In genomic region chr5:137310051-137310730, GRCh38 we compare ENCODE assay signal across 10 cellular contexts.
DNase-seq lines count a peak whose midpoint lies in the region; FAIRE-seq and TF ChIP-seq lines count a peak whose summit lies in the region.
"Had no signal": no experiment of that assay in that cellular context is flagged by ENCODE, and none has a peak within 500 bp of the region (broad histone marks: within the 10 kb centered on the region; RNA-seq: fewer than 3 reads in every experiment).

No MANE protein-coding gene starts in this region.

- H3K27me3 ChIP-seq in endothelial cell of umbilical vein (ENCODE audit: control insufficient read depth in 2 of 2, insufficient read depth in 2 of 2, low read length in 2 of 2) (no peaks in the 10 kb centered on the region), osteoblast (ENCODE audit: insufficient read depth, low read length) (no peaks in the 10 kb centered on the region), tibial artery (no peaks in the 10 kb centered on the region), transverse colon (peaks cover 6% of the 10 kb centered on the region)

- H3K4me1 ChIP-seq in endothelial cell of umbilical vein (ENCODE audit: control insufficient read depth, extremely low read depth, insufficient read depth, low read length), result peaks cover 19% of the 10 kb centered on the region
- peaks cover 41% of the 10 kb centered on the region for H3K4me1 ChIP-seq in osteoblast (ENCODE audit: insufficient read depth, low read length)
- peaks cover 0 to 26% (median 12%) of the 10 kb centered on the region in 4 donors for H3K4me1 ChIP-seq in tibial artery
- H3K4me1 ChIP-seq in transverse colon, result peaks cover 0 to 8% (median 0%) of the 10 kb centered on the region in 4 donors

- no peaks in the 10 kb centered on the region for H3K9me1 ChIP-seq in endothelial cell of umbilical vein (replicated peaks; ENCODE audit: control insufficient read depth, extremely low read depth, insufficient read depth, low read length)

- H3K36me3 ChIP-seq in endothelial cell of umbilical vein (ENCODE audit: control insufficient read depth in 2 of 2, extremely low read depth in 1 of 2, insufficient read depth in 2 of 2, low read length in 2 of 2) (no peaks in the 10 kb centered on the region), osteoblast (ENCODE audit: insufficient read depth, low read length) (no peaks in the 10 kb centered on the region), tibial artery (no peaks in the 10 kb centered on the region), transverse colon (no peaks in the 10 kb centered on the region)

- H3K27ac ChIP-seq in endothelial cell of umbilical vein (ENCODE audit: insufficient read depth, low read depth, low read length), result peak overlapping the region; percentile 84
- peak overlapping the region; percentile 80 for H3K27ac ChIP-seq in osteoblast (ENCODE audit: low read depth, low read length)
- peak overlapping the region in 1 of 2 donors; percentile 26 for H3K27ac ChIP-seq in tibial artery
- no peak overlapping the region for H3K27ac ChIP-seq in transverse colon

- no peaks in the 10 kb centered on the region for H4K20me1 ChIP-seq in endothelial cell of umbilical vein (replicated peaks; ENCODE audit: control insufficient read depth, extremely low read depth, insufficient read depth, low read length)
- no peaks in the 10 kb centered on the region for H4K20me1 ChIP-seq in osteoblast (ENCODE audit: insufficient read depth, low read length)

- CTCF ChIA-PET in endothelial cell of umbilical vein (lab: Charles Lee), result interaction anchor here (1.0 to 2.1 kb wide), 7 partner anchors 9 to 508 kb away, joined by 3 to 32 read pairs (median 5); no protein-coding TSS in a partner anchor

- TF ChIP-seq POLR2A in endothelial cell of umbilical vein (IDR thresholded peaks at IDR 0.05; ENCODE audit: low read depth, low read length), result no peak
- TF ChIP-seq POLR2A in transverse colon (IDR thresholded peaks at IDR 0.05), result no peak

- TF ChIP-seq CTCF in endothelial cell of umbilical vein (IDR thresholded peaks at IDR 0.05; ENCODE audit: extremely low read depth in 1 of 2, insufficient read depth in 1 of 2, low read depth in 1 of 2, low read length in 2 of 2) (no peak), osteoblast (IDR thresholded peaks at IDR 0.05; ENCODE audit: extremely low read depth, low read depth, low read length) (no peak), tibial artery (IDR thresholded peaks at IDR 0.05) (no peak), transverse colon (IDR thresholded peaks at IDR 0.05) (no peak)

- H3K9me3 ChIP-seq in endothelial cell of umbilical vein (replicated peaks; ENCODE audit: control insufficient read depth, insufficient read depth, low read length) (no peaks in the 10 kb centered on the region), osteoblast (ENCODE audit: low read depth, low read length) (no peaks in the 10 kb centered on the region), tibial artery (no peaks in the 10 kb centered on the region), transverse colon (no peaks in the 10 kb centered on the region)

- POLR2A ChIA-PET in endothelial cell of umbilical vein (lab: Charles Lee), result interaction anchor here (1.2 to 1.5 kb wide), 2 partner anchors 10 kb away, joined by 5 to 8 read pairs; no protein-coding TSS in a partner anchor

- H2AFZ ChIP-seq in endothelial cell of umbilical vein (ENCODE audit: low read depth, low read length) (no peak overlapping the region), osteoblast (ENCODE audit: low read length) (no peak overlapping the region)

- DNase-seq in Daoy (ENCODE audit: low read depth) (peak; percentile 82), NCI-H69 (lab: John Stamatoyannopoulos, UW) (peak; percentile 65), endothelial cell of umbilical vein (ENCODE audit: low read depth, low spot score) (peak; percentile 81), osteoblast (ENCODE audit: insufficient read length, low spot score, missing footprints) (peak; percentile 88), cortex of kidney (lab: John Stamatoyannopoulos, UW) (no peak), tibial artery (no peak), posterior vena cava (ENCODE audit: low spot score) (no peak), transverse colon (no peak)
- DNase-seq: Kasumi-1; stimulated activated naive B cell treated with anti-CD40 and anti-IgM and Interleukin-4, amounts not matched to agents 10 μg/mL and 1 μg/mL and 100 μg/mL, for 72 hours had no signal

- peaks cover 36% of the 10 kb centered on the region for H3K79me2 ChIP-seq in endothelial cell of umbilical vein (ENCODE audit: control insufficient read depth, insufficient read depth, low read length)
- H3K79me2 ChIP-seq in osteoblast (ENCODE audit: insufficient read depth, low read length), result peaks cover 26% of the 10 kb centered on the region

- BruUV-seq in endothelial cell of umbilical vein (replicated peaks; lab: Mats Ljungman, UMichigan), result TSS peak; percentile 90

- intact Hi-C loops in endothelial cell of umbilical vein (cut with micrococcal nuclease) (loop anchor here (1.0 kb wide), 1 partner anchor 10 kb away; no protein-coding TSS in a partner anchor), tibial artery (cut with DNase I; ENCODE audit: low total_unique reads) (no loop called here), posterior vena cava (cut with DNase I) (loop anchor here in 1 of 2 donors (10.0 kb wide), 2 partner anchors 185 to 425 kb away; partner anchors contain the start of genes KLHL3 and SPOCK1), transverse colon (cut with DNase I; ENCODE audit: low total_unique reads) (no loop called here)

- peak; percentile 96 for FAIRE-seq in endothelial cell of umbilical vein (lab: Jason Lieb, UNC)

- peak overlapping the region; percentile 43 for H3K9ac ChIP-seq in endothelial cell of umbilical vein (replicated peaks; ENCODE audit: extremely low read depth, insufficient read depth, low read length)

- H3K4me2 ChIP-seq in endothelial cell of umbilical vein (ENCODE audit: insufficient read depth, low read length) (peak overlapping the region; percentile 67), osteoblast (ENCODE audit: insufficient read depth, low read length) (peak overlapping the region; percentile 73)

- in situ Hi-C loops in transverse colon (cut with MboI; ENCODE audit: low pct_ligation_motif_present in 1 of 4, low pct_unique_long_range_greater_than_20kb in 1 of 4, low sequenced_read_pairs in 3 of 4), result no loop called here

- no peak for TF ChIP-seq EP300 in transverse colon (IDR thresholded peaks at IDR 0.05; ENCODE audit: low read depth)

- dilution Hi-C loops in endothelial cell of umbilical vein (cut with MboI; ENCODE audit: extremely low pct_ligation_motif_present, low sequenced_read_pairs), result no loop called here

- H3K4me3 ChIP-seq in endothelial cell of umbilical vein (replicated peaks in 1 of 3; ENCODE audit: insufficient read depth in 1 of 3, low read depth in 1 of 3, low read length in 3 of 3) (no peak overlapping the region), osteoblast (ENCODE audit: insufficient read depth, low read length) (peak overlapping the region; percentile 21), tibial artery (no peak overlapping the region), transverse colon (no peak overlapping the region)

- WGBS in transverse colon (ENCODE audit: low coverage in 1 of 2), 2 donors, result 64 to 76% methylated on average over 5 of the region's 5 CpGs

TF ChIP-seq in endothelial cell of umbilical vein, 7 proteins besides CTCF, POLR2A, EP300 and RAD21:
- TF ChIP-seq, protein P1, sequence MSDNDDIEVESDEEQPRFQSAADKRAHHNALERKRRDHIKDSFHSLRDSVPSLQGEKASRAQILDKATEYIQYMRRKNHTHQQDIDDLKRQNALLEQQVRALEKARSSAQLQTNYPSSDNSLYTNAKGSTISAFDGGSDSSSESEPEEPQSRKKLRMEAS (IDR thresholded peaks at IDR 0.05; ENCODE audit: insufficient read depth, insufficient read length), result no peak
- TF ChIP-seq EZH2 (IDR thresholded peaks at IDR 0.05; ENCODE audit: borderline replicate concordance, low read depth, low read length, severe bottlenecking) (no peak), FOS (IDR thresholded peaks at IDR 0.05; ENCODE audit: borderline replicate concordance, insufficient read depth, low read length) (peak; percentile 78), JUN (IDR thresholded peaks at IDR 0.05; ENCODE audit: borderline replicate concordance, insufficient read depth, insufficient read length, low read depth) (peak; percentile 79), GATA2 (IDR thresholded peaks at IDR 0.05; ENCODE audit: insufficient read depth, insufficient read length, low read depth, low read length) (no peak), MYC (IDR thresholded peaks at IDR 0.05; ENCODE audit: low read depth, low read length) (no peak), POLR2AphosphoS5 (IDR thresholded peaks at IDR 0.05; ENCODE audit: insufficient read depth, low read depth, low read length) (peak; percentile 46)

Comparison
In these comparisons a context has a peak if more than half of its experiments do, and no peak if none do; other contexts are left out.
1. DNase-seq: peak in Daoy (single experiment), NCI-H69 (single experiment), endothelial cell of umbilical vein (single experiment) and osteoblast (single experiment); none in cortex of kidney (single experiment), tibial artery (0 of 2), posterior vena cava (single experiment) and transverse colon (single experiment).
2. H3K27ac ChIP-seq: peak in endothelial cell of umbilical vein (single experiment) and osteoblast (single experiment); none in transverse colon (0 of 4).